Comparison of ENCODE assay signal across 19 cellular contexts in genomic region chr14:68203871-68204270, GRCh38.
A peak's percentile ranks its signal among the peaks of the same experiment; 100 is the strongest.
DNase-seq lines count a peak whose midpoint lies in the region; ATAC-seq and TF ChIP-seq lines count a peak whose summit lies in the region.
"Had no signal": no experiment of that assay in that cellular context is flagged by ENCODE, and none has a peak within 500 bp of the region (broad histone marks: within the 10 kb centered on the region; RNA-seq: fewer than 3 reads in every experiment).

No MANE protein-coding gene starts in this region.

- intact Hi-C loops in activated CD4-positive, alpha-beta T cell treated with anti-CD3 and anti-CD28 coated beads, Interleukin-2, amount 10 ng/mL, durations not matched to agents 24 days and 14 days (cut with micrococcal nuclease) = no loop called here
- intact Hi-C loops in uterus (cut with DNase I; ENCODE audit: low total_unique reads) (no loop called here), aorta (cut with DNase I) (loop anchor here in 1 of 2 donors (10.0 kb wide), 1 partner anchor 59 kb away; no protein-coding TSS in a partner anchor)

- H3K27me3 ChIP-seq in uterus (no peaks in the 10 kb centered on the region), aorta (ENCODE audit: control insufficient read depth in 1 of 2, insufficient read depth in 2 of 2, low read length in 1 of 2) (no peaks in the 10 kb centered on the region)

- H3K36me3 ChIP-seq in uterus (no peaks in the 10 kb centered on the region), aorta (ENCODE audit: control insufficient read depth in 1 of 2, insufficient read depth in 2 of 2, low read length in 1 of 2) (no peaks in the 10 kb centered on the region)

- TF ChIP-seq POLR2A in uterus (IDR thresholded peaks at IDR 0.05) = no peak

- no peak for ATAC-seq in activated T-helper 17 cell treated with anti-CD3 and anti-CD28 coated beads, Interleukin-2, amount 50 U/mL, for 72 hours (replicated peaks)
- no peak for ATAC-seq in aorta (ENCODE audit: low FRiP score)
- ATAC-seq: A549 had no signal

- H3K4me1 ChIP-seq in uterus = peaks cover 0 to 13% of the 10 kb centered on the region in 2 donors
- H3K4me1 ChIP-seq in aorta (ENCODE audit: control insufficient read depth in 1 of 2, insufficient read depth in 2 of 2, low read length in 2 of 2) = peaks cover 9 to 12% of the 10 kb centered on the region in 2 donors
- H3K4me1 ChIP-seq: Caco-2 had no signal

- H3K9me3 Mint-ChIP-seq in activated CD4-positive, alpha-beta T cell treated with anti-CD3 and anti-CD28 coated beads, Interleukin-2, amount 10 ng/mL, durations not matched to agents 24 days and 14 days = peaks cover 7% of the 10 kb centered on the region
- H3K9me3 Mint-ChIP-seq in activated T-helper 17 cell treated with anti-CD3 and anti-CD28 coated beads, Interleukin-2, amount 50 U/mL, for 72 hours = peaks cover 4% of the 10 kb centered on the region
- H3K9me3 Mint-ChIP-seq: CD4-positive, alpha-beta T cell had no signal

- DNase-seq in activated CD4-positive, alpha-beta T cell treated with anti-CD3 and anti-CD28 coated beads, Interleukin-2, amount 10 ng/mL, durations not matched to agents 24 days and 14 days = peak; percentile 26
- DNase-seq in activated CD4-positive, alpha-beta T cell treated with anti-CD3 and anti-CD28 coated beads for 4 hours = no peak
- DNase-seq in astrocyte of the hippocampus (ENCODE audit: low read depth, low spot score) (peak; percentile 41), lung microvascular endothelial cell (ENCODE audit: low read depth in 2 of 2) (peak; percentile 41 to 60), uterus (no peak), NK-92 (lab: John Stamatoyannopoulos, UW; ENCODE audit: unreplicated experiment) (no peak), aorta (no peak)
- DNase-seq: AML-193; Caco-2; CD4-positive, alpha-beta T cell; DMS153; DMS79; GDM1; GOT3; H7 had no signal

- H3K4me3 ChIP-seq in uterus (no peak overlapping the region), aorta (ENCODE audit: low read length in 2 of 2) (no peak overlapping the region)
- H3K4me3 ChIP-seq: A549 had no signal

- H3K4me1 Mint-ChIP-seq in activated CD4-positive, alpha-beta T cell treated with anti-CD3 and anti-CD28 coated beads, Interleukin-2, amount 10 ng/mL, durations not matched to agents 24 days and 14 days = peaks cover 17% of the 10 kb centered on the region
- H3K4me1 Mint-ChIP-seq in activated T-helper 17 cell treated with anti-CD3 and anti-CD28 coated beads, Interleukin-2, amount 50 U/mL, for 72 hours = peaks cover 18% of the 10 kb centered on the region

- no peak for TF ChIP-seq CTCF in uterus (IDR thresholded peaks at IDR 0.05)

- no peaks in the 10 kb centered on the region for H3K27me3 Mint-ChIP-seq in activated CD4-positive, alpha-beta T cell treated with anti-CD3 and anti-CD28 coated beads, Interleukin-2, amount 10 ng/mL, durations not matched to agents 24 days and 14 days
- H3K27me3 Mint-ChIP-seq in activated T-helper 17 cell treated with anti-CD3 and anti-CD28 coated beads, Interleukin-2, amount 50 U/mL, for 72 hours = no peaks in the 10 kb centered on the region
- H3K27me3 Mint-ChIP-seq: CD4-positive, alpha-beta T cell had no signal

- no peak overlapping the region for H3K27ac Mint-ChIP-seq in activated CD4-positive, alpha-beta T cell treated with anti-CD3 and anti-CD28 coated beads, Interleukin-2, amount 10 ng/mL, durations not matched to agents 24 days and 14 days
- H3K27ac Mint-ChIP-seq in activated T-helper 17 cell treated with anti-CD3 and anti-CD28 coated beads, Interleukin-2, amount 50 U/mL, for 72 hours = no peak overlapping the region
- H3K27ac Mint-ChIP-seq: CD4-positive, alpha-beta T cell had no signal

- no peaks in the 10 kb centered on the region for H3K36me3 Mint-ChIP-seq in activated CD4-positive, alpha-beta T cell treated with anti-CD3 and anti-CD28 coated beads, Interleukin-2, amount 10 ng/mL, durations not matched to agents 24 days and 14 days (ENCODE audit: low read depth)
- no peaks in the 10 kb centered on the region for H3K36me3 Mint-ChIP-seq in activated T-helper 17 cell treated with anti-CD3 and anti-CD28 coated beads, Interleukin-2, amount 50 U/mL, for 72 hours (ENCODE audit: low read depth)

- H3K9me3 ChIP-seq in uterus = no peaks in the 10 kb centered on the region
- no peaks in the 10 kb centered on the region for H3K9me3 ChIP-seq in aorta (ENCODE audit: control insufficient read depth, low read length)
- H3K9me3 ChIP-seq: A549, Caco-2 had no signal

- H3K27ac ChIP-seq in uterus (peak overlapping the region; percentile 87 to 93), aorta (ENCODE audit: low read depth in 1 of 2, low read length in 2 of 2) (no peak overlapping the region)
- H3K27ac ChIP-seq: 22Rv1, C4-2B had no signal

- no peak overlapping the region for H3K4me3 Mint-ChIP-seq in activated CD4-positive, alpha-beta T cell treated with anti-CD3 and anti-CD28 coated beads, Interleukin-2, amount 10 ng/mL, durations not matched to agents 24 days and 14 days
- no peak overlapping the region for H3K4me3 Mint-ChIP-seq in activated T-helper 17 cell treated with anti-CD3 and anti-CD28 coated beads, Interleukin-2, amount 50 U/mL, for 72 hours
- H3K4me3 Mint-ChIP-seq: CD4-positive, alpha-beta T cell had no signal

Comparison
In these comparisons a context has a peak if more than half of its experiments do, and no peak if none do; other contexts are left out.
1. DNase-seq: peak in activated CD4-positive, alpha-beta T cell treated with anti-CD3 and anti-CD28 coated beads, Interleukin-2, amount 10 ng/mL, durations not matched to agents 24 days and 14 days (single experiment), astrocyte of the hippocampus (single experiment) and lung microvascular endothelial cell (2 of 2); none in activated CD4-positive, alpha-beta T cell treated with anti-CD3 and anti-CD28 coated beads for 4 hours (0 of 2), uterus (0 of 2), NK-92 (single experiment) and aorta (0 of 2).
2. H3K27ac ChIP-seq: peak in uterus (2 of 2); none in aorta (0 of 2).